Comparison of ENCODE assay signal across 1 cellular context in the genomic region with DNA sequence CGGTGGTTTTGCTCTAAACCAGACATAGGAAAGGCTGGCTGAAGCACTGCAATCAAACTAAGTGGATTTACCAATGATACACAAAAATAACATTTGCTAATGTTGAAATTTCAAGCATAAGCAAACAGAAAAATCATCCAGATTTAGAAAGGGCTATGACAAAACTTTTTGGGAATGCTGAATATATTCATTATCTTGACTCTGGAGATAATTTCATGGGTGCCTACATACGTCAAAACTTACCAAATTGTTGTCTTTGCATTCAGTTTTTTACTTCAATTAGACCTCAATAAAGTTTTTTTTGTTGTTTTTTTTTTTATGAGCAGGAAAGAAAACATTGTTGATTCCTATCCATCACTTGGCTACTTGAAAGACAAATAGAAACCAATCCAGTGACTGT.
TF ChIP-seq lines count a peak whose summit lies in the region.

No MANE protein-coding gene starts in this region.

TF ChIP-seq in K562, 482 proteins besides CTCF, POLR2A, EP300 and RAD21 (continued from another document):
- TF ChIP-seq, protein P1, sequence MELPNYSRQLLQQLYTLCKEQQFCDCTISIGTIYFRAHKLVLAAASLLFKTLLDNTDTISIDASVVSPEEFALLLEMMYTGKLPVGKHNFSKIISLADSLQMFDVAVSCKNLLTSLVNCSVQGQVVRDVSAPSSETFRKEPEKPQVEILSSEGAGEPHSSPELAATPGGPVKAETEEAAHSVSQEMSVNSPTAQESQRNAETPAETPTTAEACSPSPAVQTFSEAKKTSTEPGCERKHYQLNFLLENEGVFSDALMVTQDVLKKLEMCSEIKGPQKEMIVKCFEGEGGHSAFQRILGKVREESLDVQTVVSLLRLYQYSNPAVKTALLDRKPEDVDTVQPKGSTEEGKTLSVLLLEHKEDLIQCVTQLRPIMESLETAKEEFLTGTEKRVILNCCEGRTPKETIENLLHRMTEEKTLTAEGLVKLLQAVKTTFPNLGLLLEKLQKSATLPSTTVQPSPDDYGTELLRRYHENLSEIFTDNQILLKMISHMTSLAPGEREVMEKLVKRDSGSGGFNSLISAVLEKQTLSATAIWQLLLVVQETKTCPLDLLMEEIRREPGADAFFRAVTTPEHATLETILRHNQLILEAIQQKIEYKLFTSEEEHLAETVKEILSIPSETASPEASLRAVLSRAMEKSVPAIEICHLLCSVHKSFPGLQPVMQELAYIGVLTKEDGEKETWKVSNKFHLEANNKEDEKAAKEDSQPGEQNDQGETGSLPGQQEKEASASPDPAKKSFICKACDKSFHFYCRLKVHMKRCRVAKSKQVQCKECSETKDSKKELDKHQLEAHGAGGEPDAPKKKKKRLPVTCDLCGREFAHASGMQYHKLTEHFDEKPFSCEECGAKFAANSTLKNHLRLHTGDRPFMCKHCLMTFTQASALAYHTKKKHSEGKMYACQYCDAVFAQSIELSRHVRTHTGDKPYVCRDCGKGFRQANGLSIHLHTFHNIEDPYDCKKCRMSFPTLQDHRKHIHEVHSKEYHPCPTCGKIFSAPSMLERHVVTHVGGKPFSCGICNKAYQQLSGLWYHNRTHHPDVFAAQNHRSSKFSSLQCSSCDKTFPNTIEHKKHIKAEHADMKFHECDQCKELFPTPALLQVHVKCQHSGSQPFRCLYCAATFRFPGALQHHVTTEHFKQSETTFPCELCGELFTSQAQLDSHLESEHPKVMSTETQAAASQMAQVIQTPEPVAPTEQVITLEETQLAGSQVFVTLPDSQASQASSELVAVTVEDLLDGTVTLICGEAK (IDR thresholded peaks at IDR 0.05), result peak; percentile 69
- TF ChIP-seq, protein P1 (CRISPR knock-in tag; IDR thresholded peaks at IDR 0.05), result peak; percentile 38; the same call in 1 of the 2 replicates
